In genomic region chr1:27592191-27592590, GRCh38 we compare ENCODE assay signal across 19 cellular contexts. TPM values are rescaled to one million over a fixed set of nuclear protein-coding genes. Genes with fewer than 3 reads are reported as not detected.
DNase-seq lines count a peak whose midpoint lies in the region; ATAC-seq and TF ChIP-seq lines count a peak whose summit lies in the region.
"Had no signal": no experiment of that assay in that cellular context is flagged by ENCODE, and none has a peak within 500 bp of the region (broad histone marks: within the 10 kb centered on the region; RNA-seq: fewer than 3 reads in every experiment).

No MANE protein-coding gene starts in this region.

- H3K4me3 Mint-ChIP-seq in nephron: no peak overlapping the region
- H3K4me3 Mint-ChIP-seq: CD8-positive, alpha-beta memory T cell; stimulated activated naive B cell treated with anti-CD40 and anti-IgM and Interleukin-4, amounts not matched to agents 10 μg/mL and 1 μg/mL and 100 μg/mL, for 72 hours had no signal

- 66 to 78% (median 77%) methylated on average over 12 to 13 of the region's 13 CpGs for WGBS in heart left ventricle, 4 donors
- WGBS in adrenal gland, 4 donors: 67 to 83% (median 77%) methylated on average over 8 to 13 of the region's 13 CpGs

- intact Hi-C loops in heart left ventricle (cut with DNase I): no loop called here
- intact Hi-C loops in left ventricle myocardium superior (cut with micrococcal nuclease): no loop called here
- intact Hi-C loops in adrenal gland (cut with DNase I): no loop called here
- intact Hi-C loops in vagina (cut with DNase I): no loop called here

- H3K9me3 Mint-ChIP-seq in nephron: no peaks in the 10 kb centered on the region
- H3K9me3 Mint-ChIP-seq: CD8-positive, alpha-beta memory T cell; stimulated activated naive B cell treated with anti-CD40 and anti-IgM and Interleukin-4, amounts not matched to agents 10 μg/mL and 1 μg/mL and 100 μg/mL, for 72 hours had no signal

- ATAC-seq in heart left ventricle (no peak), left ventricle myocardium superior (no peak), HG02884 (IDR thresholded peaks at IDR 0.05; ENCODE audit: unreplicated experiment) (no peak), HG03469 (IDR thresholded peaks at IDR 0.05; ENCODE audit: unreplicated experiment) (no peak)
- ATAC-seq: stimulated activated naive B cell treated with anti-CD40 and anti-IgM and Interleukin-4, amounts not matched to agents 10 μg/mL and 1 μg/mL and 100 μg/mL, for 72 hours; upper lobe of right lung had no signal

- H3K27ac Mint-ChIP-seq in nephron: peak overlapping the region; percentile 17 to 20 (median 18)
- H3K27ac Mint-ChIP-seq: stimulated activated naive B cell treated with anti-CD40 and anti-IgM and Interleukin-4, amounts not matched to agents 10 μg/mL and 1 μg/mL and 100 μg/mL, for 72 hours had no signal

- TF ChIP-seq CTCF in heart left ventricle (IDR thresholded peaks at IDR 0.05) (no peak), adrenal gland (IDR thresholded peaks at IDR 0.05) (no peak), nephron (IDR thresholded peaks at IDR 0.05; ENCODE audit: unreplicated experiment in 3 of 3) (no peak), vagina (IDR thresholded peaks at IDR 0.05) (no peak)

- no peaks in the 10 kb centered on the region for H3K27me3 Mint-ChIP-seq in nephron (ENCODE audit: low read depth)
- H3K27me3 Mint-ChIP-seq: CD8-positive, alpha-beta memory T cell; stimulated activated naive B cell treated with anti-CD40 and anti-IgM and Interleukin-4, amounts not matched to agents 10 μg/mL and 1 μg/mL and 100 μg/mL, for 72 hours had no signal

- no peak overlapping the region for H3K4me3 ChIP-seq in heart left ventricle
- no peak overlapping the region for H3K4me3 ChIP-seq in adrenal gland
- H3K4me3 ChIP-seq in vagina: no peak overlapping the region
- H3K4me3 ChIP-seq: upper lobe of right lung had no signal

- H3K4me1 ChIP-seq in heart left ventricle (peaks cover 25 to 100% (median 92%) of the 10 kb centered on the region in 12 donors), adrenal gland (replicated peaks in 1 of 2) (peaks cover 97 to 100% of the 10 kb centered on the region in 2 donors), vagina (peaks cover 90% of the 10 kb centered on the region)

- H3K27me3 ChIP-seq in heart left ventricle (no peaks in the 10 kb centered on the region), adrenal gland (no peaks in the 10 kb centered on the region), vagina (no peaks in the 10 kb centered on the region)
- H3K27me3 ChIP-seq: neutrophil, upper lobe of right lung had no signal

- H3K27ac ChIP-seq in heart left ventricle (peak overlapping the region in 10 of 12 donors; percentile 38 to 99 (median 74)), adrenal gland (peak overlapping the region in 4 of 5 donors; percentile 49 to 96 (median 84)), vagina (peak overlapping the region; percentile 97)
- H3K27ac ChIP-seq: neutrophil, upper lobe of right lung had no signal

- DNase-seq in heart left ventricle (no peak), left ventricle myocardium superior (no peak), adrenal gland (no peak), vagina (ENCODE audit: extremely low spot score in 2 of 2) (no peak)
- DNase-seq in effector CD8-positive, alpha-beta T cell (lab: John Stamatoyannopoulos, UW): no peak
- DNase-seq: activated CD4-positive, alpha-beta T cell treated with anti-CD3 and anti-CD28 coated beads, Interleukin-2, amount 50 U/mL, for 1 hour; CD8-positive, alpha-beta memory T cell; left colon; midbrain; SHP77; stimulated activated naive B cell treated with anti-CD40 and anti-IgM and Interleukin-4, amounts not matched to agents 10 μg/mL and 1 μg/mL and 100 μg/mL, for 72 hours; upper lobe of right lung had no signal

- no peak for TF ChIP-seq POLR2A in heart left ventricle (IDR thresholded peaks at IDR 0.05)
- no peak for TF ChIP-seq POLR2A in adrenal gland (IDR thresholded peaks at IDR 0.05)
- TF ChIP-seq POLR2A in vagina (IDR thresholded peaks at IDR 0.05): no peak

- peaks cover 14% of the 10 kb centered on the region for H3K4me1 Mint-ChIP-seq in nephron
- H3K4me1 Mint-ChIP-seq: CD8-positive, alpha-beta memory T cell had no signal

- H3K36me3 ChIP-seq in heart left ventricle (peaks cover 0 to 15% (median 0%) of the 10 kb centered on the region in 9 donors), adrenal gland (replicated peaks in 1 of 2) (no peaks in the 10 kb centered on the region), vagina (no peaks in the 10 kb centered on the region)
- H3K36me3 ChIP-seq: neutrophil, upper lobe of right lung had no signal

- no peaks in the 10 kb centered on the region for H3K36me3 Mint-ChIP-seq in nephron (ENCODE audit: low read depth)
- H3K36me3 Mint-ChIP-seq: stimulated activated naive B cell treated with anti-CD40 and anti-IgM and Interleukin-4, amounts not matched to agents 10 μg/mL and 1 μg/mL and 100 μg/mL, for 72 hours had no signal

- H3K9me3 ChIP-seq in heart left ventricle (no peaks in the 10 kb centered on the region), adrenal gland (replicated peaks in 1 of 3) (no peaks in the 10 kb centered on the region), vagina (no peaks in the 10 kb centered on the region)
- H3K9me3 ChIP-seq: neutrophil, upper lobe of right lung had no signal

RNA-seq across cellular contexts. Expression of gene AHDC1, which starts 11.8 kb away (rescaled TPM):
- total RNA-seq in heart left ventricle (10 to 100 TPM; 29.2 to 50.2 (median 42.1) TPM), left ventricle myocardium superior (42.8 TPM), adrenal gland (100 to 1,000 TPM in 1 of 8 donors, 10 to 100 TPM in 7; 43.9 to 111 (median 71.8) TPM), vagina (62.4 TPM)
- polyA plus RNA-seq in heart left ventricle (10 to 100 TPM; 25.8 to 48.4 TPM), adrenal gland (10 to 100 TPM; 10.4 to 98.5 (median 27.0) TPM)

RNA-seq across cellular contexts. Expression of gene FGR, which starts 42.8 kb away (rescaled TPM):
- total RNA-seq in heart left ventricle: 10 to 100 TPM in 3 of 9 donors, 1 to 10 TPM in 6; 1.1 to 25.9 (median 3.3) TPM
- 1 to 10 TPM; 2.8 to 7.2 TPM for polyA plus RNA-seq in heart left ventricle
- 4.7 TPM for total RNA-seq in left ventricle myocardium superior
- total RNA-seq in adrenal gland: 10 to 100 TPM in 4 of 8 donors, 1 to 10 TPM in 4; 4.7 to 16.0 (median 10.4) TPM
- 10 to 100 TPM in 2 of 3 donors, 1 to 10 TPM in 1; 6.0 to 51.9 (median 11.3) TPM for polyA plus RNA-seq in adrenal gland
- 18.4 TPM for total RNA-seq in vagina
- total RNA-seq: Daoy, fibroblast of villous mesenchyme, H4 had no signal
